ENCODE assay signal across 18 cellular contexts in genomic region chr7:106075937-106076336, GRCh38. TPM values are rescaled to one million over a fixed set of nuclear protein-coding genes. Genes with fewer than 3 reads are reported as not detected.
DNase-seq lines count a peak whose midpoint lies in the region; ATAC-seq and TF ChIP-seq lines count a peak whose summit lies in the region.
"Had no signal": no experiment of that assay in that cellular context is flagged by ENCODE, and none has a peak within 500 bp of the region (broad histone marks: within the 10 kb centered on the region; RNA-seq: fewer than 3 reads in every experiment).

No MANE protein-coding gene starts in this region.

- no peak for TF ChIP-seq CTCF in left ventricle myocardium inferior (IDR thresholded peaks at IDR 0.05; ENCODE audit: borderline replicate concordance)

- DNase-seq in Right ventricle myocardium superior (no peak), left ventricle myocardium inferior (no peak), NCI-H2171 (lab: John Stamatoyannopoulos, UW) (peak; percentile 30), kidney glomerular epithelial cell (lab: John Stamatoyannopoulos, UW) (peak; percentile 36), cerebellum (ENCODE audit: low spot score) (no peak), D341Med (ENCODE audit: low spot score) (no peak)
- no peak for DNase-seq in stimulated activated naive B cell treated with anti-CD40 and anti-IgM and Interleukin-4, amounts not matched to agents 10 μg/mL and 1 μg/mL and 100 μg/mL, for 72 hours
- DNase-seq: activated CD4-positive, alpha-beta T cell treated with anti-CD3 and anti-CD28 coated beads, Interleukin-2, amount 50 U/mL, for 48 hours; activated T-cell treated with anti-CD3 and anti-CD28 coated beads for 4 hours; CD4-positive, CD25-positive, alpha-beta regulatory T cell; gastrocnemius medialis; NCI-H146; NCI-H510A treated with DMSO at 0.1 percent for 48 hours; retina; SHP77 treated with DMSO at 0.1 percent for 48 hours; stimulated activated CD8-positive, alpha-beta memory T cell treated with anti-CD3 and anti-CD28 coated beads, Interleukin-4, amount 100 ng/mL, for 48 hours; WERI-Rb-1 had no signal

- H3K9me3 ChIP-seq in left ventricle myocardium inferior (replicated peaks), result no peaks in the 10 kb centered on the region
- H3K9me3 ChIP-seq: gastrocnemius medialis had no signal

- H3K36me3 Mint-ChIP-seq in stimulated activated naive B cell treated with anti-CD40 and anti-IgM and Interleukin-4, amounts not matched to agents 10 μg/mL and 1 μg/mL and 100 μg/mL, for 72 hours, result peaks cover 0 to 10% of the 10 kb centered on the region in 2 donors

- intact Hi-C loops in Right ventricle myocardium superior (cut with DNase I) (no loop called here), left ventricle myocardium inferior (cut with micrococcal nuclease) (no loop called here)

- H3K27me3 Mint-ChIP-seq in stimulated activated naive B cell treated with anti-CD40 and anti-IgM and Interleukin-4, amounts not matched to agents 10 μg/mL and 1 μg/mL and 100 μg/mL, for 72 hours, result no peaks in the 10 kb centered on the region
- H3K27me3 Mint-ChIP-seq: CD4-positive, CD25-positive, alpha-beta regulatory T cell had no signal

- H3K4me1 Mint-ChIP-seq in stimulated activated naive B cell treated with anti-CD40 and anti-IgM and Interleukin-4, amounts not matched to agents 10 μg/mL and 1 μg/mL and 100 μg/mL, for 72 hours, result peaks cover 60 to 86% of the 10 kb centered on the region in 2 donors

- H3K9me3 Mint-ChIP-seq in stimulated activated naive B cell treated with anti-CD40 and anti-IgM and Interleukin-4, amounts not matched to agents 10 μg/mL and 1 μg/mL and 100 μg/mL, for 72 hours, result peaks cover 2 to 8% of the 10 kb centered on the region in 2 donors
- H3K9me3 Mint-ChIP-seq: CD4-positive, CD25-positive, alpha-beta regulatory T cell had no signal

- no peaks in the 10 kb centered on the region for H3K27me3 ChIP-seq in left ventricle myocardium inferior (ENCODE audit: low read depth)
- H3K27me3 ChIP-seq: gastrocnemius medialis had no signal

- H3K27ac ChIP-seq in left ventricle myocardium inferior (replicated peaks), result no peak overlapping the region
- H3K27ac ChIP-seq: gastrocnemius medialis, WERI-Rb-1 had no signal

- ATAC-seq in Right ventricle myocardium superior (ENCODE audit: poor library complexity) (peak; percentile 41), GM21423 (IDR thresholded peaks at IDR 0.05; ENCODE audit: unreplicated experiment) (no peak)
- no peak for ATAC-seq in stimulated activated naive B cell treated with anti-CD40 and anti-IgM and Interleukin-4, amounts not matched to agents 10 μg/mL and 1 μg/mL and 100 μg/mL, for 72 hours (replicated peaks)
- ATAC-seq: gastrocnemius medialis had no signal

- peak overlapping the region; percentile 66 for H3K27ac Mint-ChIP-seq in stimulated activated naive B cell treated with anti-CD40 and anti-IgM and Interleukin-4, amounts not matched to agents 10 μg/mL and 1 μg/mL and 100 μg/mL, for 72 hours
- H3K27ac Mint-ChIP-seq: CD4-positive, CD25-positive, alpha-beta regulatory T cell had no signal

- no peak overlapping the region for H3K4me3 Mint-ChIP-seq in stimulated activated naive B cell treated with anti-CD40 and anti-IgM and Interleukin-4, amounts not matched to agents 10 μg/mL and 1 μg/mL and 100 μg/mL, for 72 hours

- H3K4me1 ChIP-seq in left ventricle myocardium inferior, result peaks cover 86% of the 10 kb centered on the region

- H3K36me3 ChIP-seq in left ventricle myocardium inferior, result no peaks in the 10 kb centered on the region
- H3K36me3 ChIP-seq: gastrocnemius medialis, WERI-Rb-1 had no signal

- H3K4me3 ChIP-seq in left ventricle myocardium inferior, result no peak overlapping the region
- H3K4me3 ChIP-seq: gastrocnemius medialis had no signal

RNA-seq across cellular contexts. Expression of gene SYPL1, which starts 36.2 kb away (rescaled TPM):
- total RNA-seq in Right ventricle myocardium superior (88.8 TPM), left ventricle myocardium inferior (83.6 TPM), cerebellum (24.7 TPM)

Comparison
In these comparisons a context has a peak if more than half of its experiments do, and no peak if none do; other contexts are left out.
1. DNase-seq: peak in NCI-H2171 (single experiment) and kidney glomerular epithelial cell (single experiment); none in Right ventricle myocardium superior (single experiment), left ventricle myocardium inferior (single experiment), stimulated activated naive B cell treated with anti-CD40 and anti-IgM and Interleukin-4, amounts not matched to agents 10 μg/mL and 1 μg/mL and 100 μg/mL, for 72 hours (single experiment), cerebellum (single experiment) and D341Med (single experiment).